Comparison of ENCODE assay signal across 19 cellular contexts in the genomic region with DNA sequence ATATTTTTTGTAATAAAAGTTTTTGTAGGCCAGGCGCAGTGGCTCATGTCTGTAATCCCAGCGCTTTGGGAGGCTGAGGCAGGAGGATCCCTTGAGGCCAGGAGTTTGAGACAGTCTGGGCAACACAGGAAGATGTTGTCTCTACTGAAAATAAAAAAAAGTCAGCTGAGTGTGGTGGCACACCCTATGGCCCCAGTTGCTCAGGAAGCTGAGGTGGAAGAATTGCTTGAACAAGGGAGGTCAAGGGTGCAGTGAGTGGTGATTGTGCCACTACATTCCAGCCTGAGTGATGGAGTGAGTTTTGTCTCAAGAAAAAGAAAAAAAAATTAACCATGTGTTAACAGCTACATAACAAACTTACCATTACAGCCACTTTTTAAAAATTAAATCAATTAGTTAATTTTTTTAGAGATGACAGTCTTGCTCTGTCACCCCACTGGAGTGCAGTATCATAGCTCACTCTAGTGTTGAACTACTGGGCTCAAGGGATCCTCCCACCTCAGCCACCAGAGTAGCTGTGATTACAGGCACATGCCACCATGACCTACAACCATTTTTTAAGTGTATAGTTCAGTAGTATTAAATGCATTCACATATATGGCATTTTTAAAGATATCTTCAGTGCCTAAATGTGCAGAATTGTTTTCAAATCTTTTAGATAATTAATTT.
A peak's percentile ranks its signal among the peaks of the same experiment; 100 is the strongest.
DNase-seq lines count a peak whose midpoint lies in the region; ATAC-seq, FAIRE-seq and TF ChIP-seq lines count a peak whose summit lies in the region.
"Had no signal": no experiment of that assay in that cellular context is flagged by ENCODE, and none has a peak within 500 bp of the region (broad histone marks: within the 10 kb centered on the region; RNA-seq: fewer than 3 reads in every experiment).

No MANE protein-coding gene starts in this region.

- H3K4me3 ChIP-seq in NB4 (ENCODE audit: low read depth, low read length): no peak overlapping the region
- no peak overlapping the region for H3K4me3 ChIP-seq in GM12878
- H3K4me3 ChIP-seq in spleen: no peak overlapping the region
- H3K4me3 ChIP-seq: cardiac muscle cell, gastroesophageal sphincter had no signal

- DNase-seq in activated naive CD4-positive, alpha-beta T cell treated with anti-CD3 and anti-CD28 coated beads, Interleukin-2, amount 10 ng/mL, durations not matched to agents 7 days and 5 days: peak; percentile 38
- no peak for DNase-seq in activated naive CD4-positive, alpha-beta T cell treated with anti-CD3 and anti-CD28 coated beads, Interleukin-2, amount 50 U/mL, for 72 hours (ENCODE audit: low spot score in 2 of 2)
- DNase-seq in NB4 (ENCODE audit: low read depth): peak; percentile 11
- no peak for DNase-seq in GM12878 (ENCODE audit: low read depth, low spot score)
- DNase-seq in stimulated activated naive B cell treated with anti-CD40 and anti-IgM and Interleukin-4, amounts not matched to agents 10 μg/mL and 1 μg/mL and 100 μg/mL, for 72 hours: no peak
- DNase-seq in spleen: no peak
- no peak for DNase-seq in stimulated activated CD8-positive, alpha-beta memory T cell treated with anti-CD3 and anti-CD28 coated beads, Interleukin-4, amount 100 ng/mL, for 48 hours
- DNase-seq in GF-D8 (lab: John Stamatoyannopoulos, UW): no peak
- DNase-seq: activated CD4-positive, alpha-beta T cell treated with anti-CD3 and anti-CD28 coated beads for 1 hour; activated gamma-delta T cell treated with Interleukin-2 at 50 U/mL for 16 hours; NCI-H345; PC-3; stimulated activated CD4-positive, alpha-beta T cell treated with anti-CD3 and anti-CD28 coated beads, Interleukin-1b, Interleukin-23, amount 100 ng/mL, for 48 hours; SW 1271 had no signal

- H3K4me1 Mint-ChIP-seq in activated naive CD4-positive, alpha-beta T cell treated with anti-CD3 and anti-CD28 coated beads, Interleukin-2, amount 10 ng/mL, durations not matched to agents 7 days and 5 days: peaks cover 21% of the 10 kb centered on the region
- peaks cover 10 to 21% of the 10 kb centered on the region in 2 donors for H3K4me1 Mint-ChIP-seq in stimulated activated naive B cell treated with anti-CD40 and anti-IgM and Interleukin-4, amounts not matched to agents 10 μg/mL and 1 μg/mL and 100 μg/mL, for 72 hours

- no TSS peak for BruUV-seq in GM12878 (replicated peaks; lab: Mats Ljungman, UMichigan)

- POLR2A ChIA-PET in GM12878 (lab: Charles Lee): interaction anchor here (0.6 kb wide), 1 partner anchor 257 kb away, joined by 3 read pairs; no protein-coding TSS in a partner anchor

- WGBS in GM12878 (ENCODE audit: insufficient coverage, insufficient replicate concordance, low lambda C conversion rate, missing lambda C conversion rate): 100% methylated on average over 2 of the region's 2 CpGs
- WGBS in spleen, 5 donors: 95 to 100% (median 99%) methylated on average over 2 of the region's 2 CpGs

- no peaks in the 10 kb centered on the region for H3K36me3 ChIP-seq in GM12878 (ENCODE audit: control insufficient read depth in 2 of 2, insufficient read depth in 2 of 2, low read length in 1 of 2)
- H3K36me3 ChIP-seq in spleen: peaks cover 0 to 37% (median 7%) of the 10 kb centered on the region in 6 donors
- H3K36me3 ChIP-seq: cardiac muscle cell had no signal

- RAD21 ChIA-PET in GM12878 (lab: Charles Lee; ENCODE audit: unreplicated experiment): no interaction called here

- H3K9me3 Mint-ChIP-seq in activated naive CD4-positive, alpha-beta T cell treated with anti-CD3 and anti-CD28 coated beads, Interleukin-2, amount 10 ng/mL, durations not matched to agents 7 days and 5 days: peaks cover 11% of the 10 kb centered on the region
- H3K9me3 Mint-ChIP-seq in activated naive CD4-positive, alpha-beta T cell treated with anti-CD3 and anti-CD28 coated beads, Interleukin-2, amount 50 U/mL, for 72 hours: no peaks in the 10 kb centered on the region
- H3K9me3 Mint-ChIP-seq in stimulated activated naive B cell treated with anti-CD40 and anti-IgM and Interleukin-4, amounts not matched to agents 10 μg/mL and 1 μg/mL and 100 μg/mL, for 72 hours: peaks cover 6 to 10% of the 10 kb centered on the region in 2 donors

- intact Hi-C loops in GM12878 (cut with micrococcal nuclease; ENCODE audit: unreplicated experiment) (no loop called here), spleen (cut with DNase I; ENCODE audit: low total_unique reads) (no loop called here)

- in situ Hi-C loops in GM12878 (cut with MboI): no loop called here

- no peak overlapping the region for H3K27ac Mint-ChIP-seq in activated naive CD4-positive, alpha-beta T cell treated with anti-CD3 and anti-CD28 coated beads, Interleukin-2, amount 10 ng/mL, durations not matched to agents 7 days and 5 days
- no peak overlapping the region for H3K27ac Mint-ChIP-seq in activated naive CD4-positive, alpha-beta T cell treated with anti-CD3 and anti-CD28 coated beads, Interleukin-2, amount 50 U/mL, for 72 hours
- H3K27ac Mint-ChIP-seq in stimulated activated naive B cell treated with anti-CD40 and anti-IgM and Interleukin-4, amounts not matched to agents 10 μg/mL and 1 μg/mL and 100 μg/mL, for 72 hours: no peak overlapping the region

- no peak overlapping the region for H3K4me2 ChIP-seq in GM12878 (ENCODE audit: control insufficient read depth, insufficient read depth)

- H3K27me3 ChIP-seq in GM12878 (replicated peaks in 1 of 2; ENCODE audit: control insufficient read depth in 2 of 2, insufficient read depth in 2 of 2, low read length in 1 of 2): no peaks in the 10 kb centered on the region
- H3K27me3 ChIP-seq in spleen (replicated peaks in 1 of 7): no peaks in the 10 kb centered on the region
- H3K27me3 ChIP-seq: cardiac muscle cell, gastroesophageal sphincter had no signal

- no peaks in the 10 kb centered on the region for H3K79me2 ChIP-seq in GM12878 (ENCODE audit: control insufficient read depth, insufficient read depth, low read length)

- no peaks in the 10 kb centered on the region for H3K27me3 Mint-ChIP-seq in activated naive CD4-positive, alpha-beta T cell treated with anti-CD3 and anti-CD28 coated beads, Interleukin-2, amount 10 ng/mL, durations not matched to agents 7 days and 5 days
- no peaks in the 10 kb centered on the region for H3K27me3 Mint-ChIP-seq in stimulated activated naive B cell treated with anti-CD40 and anti-IgM and Interleukin-4, amounts not matched to agents 10 μg/mL and 1 μg/mL and 100 μg/mL, for 72 hours

- H2AFZ ChIP-seq in GM12878 (ENCODE audit: control insufficient read depth, low read depth, low read length): no peak overlapping the region

- SMC1A ChIA-PET in GM12878 (lab: Charles Lee; ENCODE audit: uncharacterized antibody, unreplicated experiment): interaction anchor here (0.6 to 1.9 kb wide), 2 partner anchors 11 to 378 kb away, joined by 4 to 6 read pairs; no protein-coding TSS in a partner anchor

- no peak for TF ChIP-seq POLR2A in NB4 (IDR thresholded peaks at IDR 0.05; ENCODE audit: extremely low read depth, insufficient read length)
- no peak for TF ChIP-seq POLR2A in GM12878 (IDR thresholded peaks at IDR 0.05; ENCODE audit: low read depth, low read length)
- no peak for TF ChIP-seq POLR2A in spleen (IDR thresholded peaks at IDR 0.05)

- no peak for FAIRE-seq in GM12878 (lab: Jason Lieb, UNC)
- FAIRE-seq: endometrium, GM19239, H1 had no signal

- peaks cover 10% of the 10 kb centered on the region for H3K36me3 Mint-ChIP-seq in activated naive CD4-positive, alpha-beta T cell treated with anti-CD3 and anti-CD28 coated beads, Interleukin-2, amount 10 ng/mL, durations not matched to agents 7 days and 5 days
- peaks cover 17 to 18% of the 10 kb centered on the region in 2 donors for H3K36me3 Mint-ChIP-seq in activated naive CD4-positive, alpha-beta T cell treated with anti-CD3 and anti-CD28 coated beads, Interleukin-2, amount 50 U/mL, for 72 hours
- peaks cover 13 to 20% of the 10 kb centered on the region in 2 donors for H3K36me3 Mint-ChIP-seq in stimulated activated naive B cell treated with anti-CD40 and anti-IgM and Interleukin-4, amounts not matched to agents 10 μg/mL and 1 μg/mL and 100 μg/mL, for 72 hours

- no peaks in the 10 kb centered on the region for H4K20me1 ChIP-seq in GM12878 (ENCODE audit: control insufficient read depth, insufficient read depth)

- H3K9me3 ChIP-seq in GM12878 (replicated peaks; ENCODE audit: control insufficient read depth, insufficient read depth, low read length): peaks cover 1% of the 10 kb centered on the region; the same call in 2 of the 3 replicates
- peaks cover 0 to 22% (median 7%) of the 10 kb centered on the region in 8 donors for H3K9me3 ChIP-seq in spleen
- H3K9me3 ChIP-seq: gastroesophageal sphincter had no signal

- no peak for TF ChIP-seq EP300 in GM12878 (IDR thresholded peaks at IDR 0.05; ENCODE audit: borderline replicate concordance in 1 of 2, control insufficient read depth in 1 of 2, low read depth in 2 of 2, low read length in 2 of 2)

- H3K4me3 Mint-ChIP-seq in activated naive CD4-positive, alpha-beta T cell treated with anti-CD3 and anti-CD28 coated beads, Interleukin-2, amount 10 ng/mL, durations not matched to agents 7 days and 5 days: no peak overlapping the region
- no peak overlapping the region for H3K4me3 Mint-ChIP-seq in stimulated activated naive B cell treated with anti-CD40 and anti-IgM and Interleukin-4, amounts not matched to agents 10 μg/mL and 1 μg/mL and 100 μg/mL, for 72 hours

- H3K27ac ChIP-seq in GM12878 (ENCODE audit: control insufficient read depth, insufficient read depth): no peak overlapping the region
- no peak overlapping the region for H3K27ac ChIP-seq in spleen
- H3K27ac ChIP-seq: cardiac muscle cell, gastroesophageal sphincter had no signal

- no peak for ATAC-seq in activated naive CD4-positive, alpha-beta T cell treated with anti-CD3 and anti-CD28 coated beads, Interleukin-2, amount 50 U/mL, for 72 hours
- peak; percentile 40; the same call in 1 of the 3 replicates for ATAC-seq in GM12878
- peak; percentile 55 to 69 for ATAC-seq in stimulated activated naive B cell treated with anti-CD40 and anti-IgM and Interleukin-4, amounts not matched to agents 10 μg/mL and 1 μg/mL and 100 μg/mL, for 72 hours (replicated peaks)
- ATAC-seq: gastroesophageal sphincter had no signal

- H3K9ac ChIP-seq in GM12878 (ENCODE audit: control insufficient read depth, insufficient read depth, low read length): no peak overlapping the region

- TF ChIP-seq RAD21 in GM12878 (IDR thresholded peaks at IDR 0.05; ENCODE audit: insufficient read depth, low read depth, low read length): no peak

- TF ChIP-seq CTCF in NB4 (IDR thresholded peaks at IDR 0.05; ENCODE audit: low read depth, low read length): no peak
- TF ChIP-seq CTCF in GM12878 (IDR thresholded peaks at IDR 0.05 in 2 of 3, conservative IDR thresholded peaks at IDR 0.05 in 1 of 3; ENCODE audit: control insufficient read depth in 2 of 3, extremely low read depth in 1 of 3, insufficient read depth in 1 of 3, low read depth in 3 of 3, low read length in 3 of 3): peak in 1 of 3 experiments; percentile 6; a peak in 1 of 6 replicates
- no peak for TF ChIP-seq CTCF in spleen (IDR thresholded peaks at IDR 0.05 in 8 of 11, conservative IDR thresholded peaks at IDR 0.05 in 3 of 11)

- CTCF ChIA-PET in activated naive CD4-positive, alpha-beta T cell treated with anti-CD3 and anti-CD28 coated beads, Interleukin-2, amount 10 ng/mL, durations not matched to agents 7 days and 5 days (lab: Charles Lee): interaction anchor here (1.1 kb wide), 1 partner anchor 106 kb away, joined by 3 read pairs; no protein-coding TSS in a partner anchor
- CTCF ChIA-PET in GM12878 (lab: Yijun Ruan, JAX): no interaction called here

- H3K4me1 ChIP-seq in GM12878 (ENCODE audit: control insufficient read depth, insufficient read depth, low read length): peaks cover 8% of the 10 kb centered on the region
- peaks cover 0 to 20% (median 4%) of the 10 kb centered on the region in 6 donors for H3K4me1 ChIP-seq in spleen

Comparison
In these comparisons a context has a peak if more than half of its experiments do, and no peak if none do; other contexts are left out.
1. DNase-seq: peak in activated naive CD4-positive, alpha-beta T cell treated with anti-CD3 and anti-CD28 coated beads, Interleukin-2, amount 10 ng/mL, durations not matched to agents 7 days and 5 days (single experiment) and NB4 (single experiment); none in activated naive CD4-positive, alpha-beta T cell treated with anti-CD3 and anti-CD28 coated beads, Interleukin-2, amount 50 U/mL, for 72 hours (0 of 2), GM12878 (single experiment), stimulated activated naive B cell treated with anti-CD40 and anti-IgM and Interleukin-4, amounts not matched to agents 10 μg/mL and 1 μg/mL and 100 μg/mL, for 72 hours (single experiment), spleen (single experiment), stimulated activated CD8-positive, alpha-beta memory T cell treated with anti-CD3 and anti-CD28 coated beads, Interleukin-4, amount 100 ng/mL, for 48 hours (single experiment) and GF-D8 (single experiment).
2. ATAC-seq: peak in GM12878 (single experiment) and stimulated activated naive B cell treated with anti-CD40 and anti-IgM and Interleukin-4, amounts not matched to agents 10 μg/mL and 1 μg/mL and 100 μg/mL, for 72 hours (2 of 2); none in activated naive CD4-positive, alpha-beta T cell treated with anti-CD3 and anti-CD28 coated beads, Interleukin-2, amount 50 U/mL, for 72 hours (0 of 2).